In genomic region chr17:72387487-72387886, GRCh38 we compare ENCODE assay signal across 9 cellular contexts.
A peak's percentile ranks its signal among the peaks of the same experiment; 100 is the strongest.
DNase-seq lines count a peak whose midpoint lies in the region; ATAC-seq and TF ChIP-seq lines count a peak whose summit lies in the region.
"Had no signal": no experiment of that assay in that cellular context is flagged by ENCODE, and none has a peak within 500 bp of the region (broad histone marks: within the 10 kb centered on the region; RNA-seq: fewer than 3 reads in every experiment).

No MANE protein-coding gene starts in this region.

- H3K4me2 ChIP-seq in PC-3 (ENCODE audit: low read length) (peak overlapping the region; percentile 27), skeletal muscle satellite cell (ENCODE audit: low read length) (peak overlapping the region; percentile 44)

- DNase-seq in GM04504 (ENCODE audit: low read depth) (peak; percentile 74), PC-3 (peak; percentile 91), fibroblast of mammary gland (ENCODE audit: low read depth) (peak; percentile 95), NCI-H446 (lab: John Stamatoyannopoulos, UW) (no peak), T-helper 17 cell (no peak), Kasumi-1 (lab: John Stamatoyannopoulos, UW) (no peak)
- DNase-seq: activated T-cell treated with anti-CD3 and anti-CD28 coated beads, Interleukin-2, amount 50 U/mL, for 4 hours had no signal

- H3K4me3 ChIP-seq in PC-3 (ENCODE audit: low read length) (no peak overlapping the region), fibroblast of mammary gland (ENCODE audit: control insufficient read depth, low read depth, low read length) (no peak overlapping the region), skeletal muscle satellite cell (ENCODE audit: low read length) (no peak overlapping the region)
- H3K4me3 ChIP-seq: skin epidermis had no signal

- BruUV-seq in PC-3 (replicated peaks; lab: Mats Ljungman, UMichigan) = no TSS peak

- peaks cover 14% of the 10 kb centered on the region for H3K27me3 Mint-ChIP-seq in T-helper 17 cell

- peak overlapping the region; percentile 97 for H3K27ac ChIP-seq in PC-3 (ENCODE audit: low read length)
- H3K27ac ChIP-seq: skin epidermis had no signal

- H3K4me1 Mint-ChIP-seq in T-helper 17 cell = no peaks in the 10 kb centered on the region

- H3K4me3 Mint-ChIP-seq in T-helper 17 cell = no peak overlapping the region
- H3K4me3 Mint-ChIP-seq: activated T-cell treated with anti-CD3 and anti-CD28 coated beads, Interleukin-2, amount 50 U/mL, for 4 hours had no signal

- no peaks in the 10 kb centered on the region for H4K20me1 ChIP-seq in PC-3 (ENCODE audit: low read length)

- H3K9me3 ChIP-seq in PC-3 (ENCODE audit: low read length) = no peaks in the 10 kb centered on the region
- no peaks in the 10 kb centered on the region for H3K9me3 ChIP-seq in skeletal muscle satellite cell (replicated peaks; ENCODE audit: low read length)
- no peaks in the 10 kb centered on the region for H3K9me3 ChIP-seq in T-helper 17 cell (ENCODE audit: control insufficient read depth, low read length, poor library complexity, severe bottlenecking)

- no peak for TF ChIP-seq CTCF in PC-3 (conservative IDR thresholded peaks at IDR 0.05; ENCODE audit: low read depth, low read length)
- TF ChIP-seq CTCF in fibroblast of mammary gland (conservative IDR thresholded peaks at IDR 0.05; ENCODE audit: control insufficient read depth, insufficient read depth, low read depth, low read length) = no peak

- no peaks in the 10 kb centered on the region for H3K27me3 ChIP-seq in PC-3 (ENCODE audit: low read length)
- no peaks in the 10 kb centered on the region for H3K27me3 ChIP-seq in skeletal muscle satellite cell (ENCODE audit: control insufficient read depth, insufficient read depth, low read length)

- H3K9ac ChIP-seq in PC-3 (ENCODE audit: low read length) (peak overlapping the region; percentile 63), skeletal muscle satellite cell (ENCODE audit: low read depth, low read length) (peak overlapping the region; percentile 48)

- ATAC-seq in PC-3 (peak; percentile 51), T-helper 17 cell (no peak)
- ATAC-seq: activated T-cell treated with anti-CD3 and anti-CD28 coated beads, Interleukin-2, amount 50 U/mL, for 4 hours had no signal

- H3K9me2 ChIP-seq in PC-3 (replicated peaks; ENCODE audit: low read length) = no peaks in the 10 kb centered on the region

- intact Hi-C loops in PC-3 (cut with micrococcal nuclease) = loop anchor here (5.0 kb wide), 1 partner anchor 410 kb away; no protein-coding TSS in a partner anchor

- H3K4me1 ChIP-seq in PC-3 (ENCODE audit: insufficient read depth, low read length) = peaks cover 69% of the 10 kb centered on the region
- peaks cover 65% of the 10 kb centered on the region for H3K4me1 ChIP-seq in skeletal muscle satellite cell (ENCODE audit: control insufficient read depth, insufficient read depth, low read length)

- no peak overlapping the region for H2AFZ ChIP-seq in PC-3 (ENCODE audit: low read length)

- CTCF ChIA-PET in PC-3 (lab: Charles Lee) = interaction anchor here (0.5 to 1.0 kb wide), 3 partner anchors 11 to 1270 kb away, joined by 3 to 9 read pairs (median 4); no protein-coding TSS in a partner anchor

- H3F3A ChIP-seq in PC-3 (ENCODE audit: low read length, unreplicated experiment) = peaks cover 6% of the 10 kb centered on the region

- H3K36me3 Mint-ChIP-seq in T-helper 17 cell (ENCODE audit: low read depth) = peaks cover 2% of the 10 kb centered on the region

- H3K79me2 ChIP-seq in PC-3 (ENCODE audit: low read length) = no peaks in the 10 kb centered on the region

- POLR2A ChIA-PET in PC-3 (lab: Charles Lee; ENCODE audit: unreplicated experiment) = interaction anchor here (0.6 to 1.5 kb wide), 4 partner anchors 35 to 267 kb away, joined by 4 to 17 read pairs (median 6); partner anchors contain the start of gene SOX9

- H3K36me3 ChIP-seq in PC-3 (ENCODE audit: low read depth, low read length) (no peaks in the 10 kb centered on the region), skeletal muscle satellite cell (ENCODE audit: insufficient read depth, low read length) (no peaks in the 10 kb centered on the region)

- no peak overlapping the region for H3K27ac Mint-ChIP-seq in T-helper 17 cell

Comparison
In these comparisons a context has a peak if more than half of its experiments do, and no peak if none do; other contexts are left out.
1. DNase-seq: peak in GM04504 (single experiment), PC-3 (single experiment) and fibroblast of mammary gland (single experiment); none in NCI-H446 (0 of 2), T-helper 17 cell (0 of 3) and Kasumi-1 (0 of 2).